ENCODE assay signal across 35 cellular contexts in the genomic region with DNA sequence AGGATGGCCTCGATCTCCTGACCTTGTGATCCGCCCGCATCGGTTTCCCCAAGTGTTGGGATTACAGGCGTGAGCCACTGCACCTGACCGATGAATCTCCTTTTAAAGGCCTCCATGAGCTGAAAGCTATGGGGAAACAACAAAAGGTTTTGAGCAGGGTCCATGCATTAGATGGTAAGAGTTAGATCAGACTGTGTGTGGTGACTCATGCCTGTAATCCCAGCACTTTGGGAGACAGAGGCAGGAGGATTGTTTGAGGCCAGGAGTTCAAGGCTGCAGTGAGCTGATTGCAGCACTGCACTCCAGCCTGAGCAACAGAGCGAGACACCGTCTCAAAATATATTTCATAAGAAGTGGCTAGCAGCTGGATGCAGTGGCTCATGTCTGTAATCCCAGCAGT.
"Had no signal": no experiment of that assay in that cellular context is flagged by ENCODE, and none has a peak within 500 bp of the region (broad histone marks: within the 10 kb centered on the region; RNA-seq: fewer than 3 reads in every experiment).

No MANE protein-coding gene starts in this region.

- H3K36me3 ChIP-seq: MG63 had no signal

- H3K27me3 ChIP-seq: MG63 had no signal

- DNase-seq: Karpas-422, Kasumi-1, MG63, MM.1S, MV-4-11, NCI-H1048, NCI-H1092, NCI-H1092 treated with DMSO at 0.1 percent for 48 hours, NCI-H1105, NCI-H1105 treated with DMSO at 0.1 percent for 48 hours, NCI-H1417, NCI-H1417 treated with DMSO at 0.1 percent for 48 hours, NCI-H1436, NCI-H1436 treated with DMSO at 0.1 percent for 48 hours, NCI-H146, NCI-H1694, NCI-H1694 treated with DMSO at 0.1 percent for 48 hours, NCI-H187, NCI-H187 treated with DMSO at 0.1 percent for 48 hours, NCI-H1930, NCI-H2029, NCI-H2029 treated with DMSO at 0.1 percent for 48 hours, NCI-H2081, NCI-H2081 treated with DMSO at 0.1 percent for 48 hours, NCI-H2107, NCI-H2171, NCI-H2171 treated with DMSO at 0.1 percent for 48 hours, NCI-H2227 treated with DMSO at 0.1 percent for 48 hours, NCI-H226, NCI-H345, NCI-H446, NCI-H446 treated with DMSO at 0.1 percent for 48 hours, NCI-H510A, NCI-H510A treated with DMSO at 0.1 percent for 48 hours, NCI-H524 had no signal

- H3K4me3 ChIP-seq: MG63 had no signal

- H3K9me3 ChIP-seq: MG63 had no signal
